21 cellular contexts compared by ENCODE assay signal in genomic region chrX:153602621-153603020, GRCh38. TPM values are rescaled to one million over a fixed set of nuclear protein-coding genes. Genes with fewer than 3 reads are reported as not detected.
"Had no signal": no experiment of that assay in that cellular context is flagged by ENCODE, and none has a peak within 500 bp of the region (broad histone marks: within the 10 kb centered on the region; RNA-seq: fewer than 3 reads in every experiment).

No MANE protein-coding gene starts in this region.

- H3K36me3 ChIP-seq: SJSA1 had no signal

- H3K27me3 ChIP-seq: SJSA1 had no signal

- H3K27ac ChIP-seq: SJSA1, SK-N-MC had no signal

- DNase-seq: KBM-7, NCI-H1092, NCI-H1105 treated with DMSO at 0.1 percent for 48 hours, NCI-H1417 treated with DMSO at 0.1 percent for 48 hours, NCI-H146, NCI-H1694 treated with DMSO at 0.1 percent for 48 hours, NCI-H1930, NCI-H2081, NCI-H2107, NCI-H2227 treated with DMSO at 0.1 percent for 48 hours, NCI-H524, NCI-H526 treated with DMSO at 0.1 percent for 48 hours, NCI-H748 treated with DMSO at 0.1 percent for 48 hours, Right ventricle myocardium superior, RPMI8226, SIG-M5 had no signal

- H3K9me3 ChIP-seq: SJSA1 had no signal

- H3K4me3 ChIP-seq: SJSA1, SK-N-MC had no signal

RNA-seq across cellular contexts. Expression of gene DUSP9, which starts 44.4 kb away (rescaled TPM):
- total RNA-seq: HT-29, LHCN-M2, MCF 10A, Right ventricle myocardium superior had no signal
